ENCODE assay signal across 8 cellular contexts in genomic region chr4:85127653-85128052, GRCh38.
DNase-seq lines count a peak whose midpoint lies in the region; ATAC-seq and TF ChIP-seq lines count a peak whose summit lies in the region.

No MANE protein-coding gene starts in this region.

- H3K27me3 ChIP-seq in MG63 = no peaks in the 10 kb centered on the region
- H3K27me3 ChIP-seq in stomach = no peaks in the 10 kb centered on the region

- in situ Hi-C loops in GM13977 (cut with MboI; ENCODE audit: low pct_unique_long_range_greater_than_20kb, low sequenced_read_pairs, unreplicated experiment) = loop anchor here (25.0 kb wide), 1 partner anchor 635 kb away; no protein-coding TSS in a partner anchor

- no peaks in the 10 kb centered on the region for H3K36me3 Mint-ChIP-seq in nephron (ENCODE audit: low read depth)

- POLR2A ChIA-PET in AG04449 (lab: Yijun Ruan, JAX) = no interaction called here

- no peak overlapping the region for H3K27ac Mint-ChIP-seq in nephron

- no peak for TF ChIP-seq EP300 in stomach (IDR thresholded peaks at IDR 0.05)

- no peaks in the 10 kb centered on the region for H3K9me3 ChIP-seq in MG63
- H3K9me3 ChIP-seq in stomach = no peaks in the 10 kb centered on the region

- peak; percentile 91 for ATAC-seq in HG02588 (IDR thresholded peaks at IDR 0.05; ENCODE audit: unreplicated experiment)

- no peak overlapping the region for H3K4me3 Mint-ChIP-seq in nephron

- peaks cover 0 to 7% (median 0%) of the 10 kb centered on the region in 4 donors for H3K4me1 ChIP-seq in stomach

- no peak for DNase-seq in AG04449 (ENCODE audit: low read depth, low spot score)
- DNase-seq in GM13977 (ENCODE audit: low spot score) = peak; percentile 34
- peak; percentile 19 for DNase-seq in MG63
- DNase-seq in choroid plexus epithelial cell (ENCODE audit: low read depth) = peak; percentile 65
- no peak for DNase-seq in stomach
- DNase-seq in HuH-7.5 (ENCODE audit: low spot score) = no peak

- peaks cover 9% of the 10 kb centered on the region for H3K4me1 Mint-ChIP-seq in nephron

- CTCF ChIA-PET in AG04449 (lab: Yijun Ruan, JAX) = interaction anchor here (1.0 to 2.1 kb wide), 4 partner anchors 10 to 20 kb away, joined by 3 to 5 read pairs (median 4); no protein-coding TSS in a partner anchor

- peak; percentile 59 for TF ChIP-seq CTCF in AG04449 (IDR thresholded peaks at IDR 0.05; ENCODE audit: insufficient read depth, low read length, missing control alignments)
- peak; percentile 69 for TF ChIP-seq CTCF in GM13977 (IDR thresholded peaks at IDR 0.05; ENCODE audit: extremely low read depth, insufficient read depth, missing control alignments)
- TF ChIP-seq CTCF in choroid plexus epithelial cell (conservative IDR thresholded peaks at IDR 0.05; ENCODE audit: low read depth, low read length) = peak; percentile 81
- TF ChIP-seq CTCF in nephron (IDR thresholded peaks at IDR 0.05; ENCODE audit: unreplicated experiment in 3 of 3) = peak; percentile 43 to 58 (median 46)
- TF ChIP-seq CTCF in stomach (IDR thresholded peaks at IDR 0.05) = peak in 3 of 7 experiments; percentile 18 to 31 (median 30)

- intact Hi-C loops in stomach (cut with DNase I; ENCODE audit: low total_unique reads) = no loop called here

- H3K27ac ChIP-seq in stomach = no peak overlapping the region

- TF ChIP-seq POLR2A in stomach (IDR thresholded peaks at IDR 0.05) = no peak

- no peaks in the 10 kb centered on the region for H3K27me3 Mint-ChIP-seq in nephron (ENCODE audit: low read depth)

- 35 to 46% (median 37%) methylated on average over 10 of the region's 10 CpGs for WGBS in stomach, 5 donors

- H3K4me3 ChIP-seq in AG04449 (ENCODE audit: low read depth, low read length) = no peak overlapping the region
- no peak overlapping the region for H3K4me3 ChIP-seq in MG63
- peak overlapping the region; percentile 20 for H3K4me3 ChIP-seq in choroid plexus epithelial cell (ENCODE audit: low read depth, low read length)
- H3K4me3 ChIP-seq in stomach = no peak overlapping the region

- H3K36me3 ChIP-seq in MG63 (no peaks in the 10 kb centered on the region), stomach (no peaks in the 10 kb centered on the region)

- H3K9me3 Mint-ChIP-seq in nephron = no peaks in the 10 kb centered on the region

Comparison
In these comparisons a context has a peak if more than half of its experiments do, and no peak if none do; other contexts are left out.
1. DNase-seq: peak in GM13977 (single experiment), MG63 (single experiment) and choroid plexus epithelial cell (single experiment); none in AG04449 (single experiment), stomach (single experiment) and HuH-7.5 (single experiment).